Comparison of ENCODE assay signal across 1 cellular context in genomic region chr1:151513626-151514101, GRCh38.
TF ChIP-seq lines count a peak whose summit lies in the region.

No MANE protein-coding gene starts in this region.

TF ChIP-seq in H1, 55 proteins besides CTCF, POLR2A, EP300 and RAD21 (continued from another document):
- no peak for TF ChIP-seq EZH2 (IDR thresholded peaks at IDR 0.05; ENCODE audit: low read depth, low read length, severe bottlenecking)
